ENCODE assay signal across 33 cellular contexts in genomic region chr20:20768202-20768815, GRCh38.
"Had no signal": no experiment of that assay in that cellular context is flagged by ENCODE, and none has a peak within 500 bp of the region (broad histone marks: within the 10 kb centered on the region; RNA-seq: fewer than 3 reads in every experiment).

No MANE protein-coding gene starts in this region.

- H3K27ac ChIP-seq: body of pancreas, brain microvascular endothelial cell, breast epithelium, WERI-Rb-1 had no signal

- DNase-seq: activated CD4-positive, alpha-beta memory T cell treated with anti-CD3 and anti-CD28 coated beads, Interleukin-2, amount 10 ng/mL, durations not matched to agents 7 days and 5 days; activated CD4-positive, alpha-beta T cell treated with anti-CD3 and anti-CD28 coated beads for 1 hour; activated CD4-positive, alpha-beta T cell treated with anti-CD3 and anti-CD28 coated beads for 36 hours; activated CD4-positive, alpha-beta T cell treated with anti-CD3 and anti-CD28 coated beads for 48 hours; activated CD4-positive, alpha-beta T cell treated with anti-CD3 and anti-CD28 coated beads, Interleukin-2, amount 10 ng/mL, durations not matched to agents 7 days and 5 days; activated CD4-positive, alpha-beta T cell treated with anti-CD3 and anti-CD28 coated beads, Interleukin-2, amount 50 U/mL, for 48 hours; activated CD4-positive, CD25-positive, alpha-beta regulatory T cell; activated CD8-positive, alpha-beta memory T cell treated with anti-CD3 and anti-CD28 coated beads for 24 hours; activated CD8-positive, alpha-beta memory T cell treated with anti-CD3 and anti-CD28 coated beads, Interleukin-2, amount 10 ng/mL, durations not matched to agents 7 days and 5 days; activated CD8-positive, alpha-beta memory T cell treated with anti-CD3 and anti-CD28 coated beads, Interleukin-2, amount 50 U/mL, for 48 hours; activated CD8-positive, alpha-beta T cell treated with anti-CD3 and anti-CD28 coated beads, Interleukin-2, amount 10 ng/mL, durations not matched to agents 7 days and 5 days; activated effector memory CD4-positive, alpha-beta T cell treated with Interleukin-2 at 50 U/mL for 16 hours; activated gamma-delta T cell; activated naive CD4-positive, alpha-beta T cell treated with anti-CD3 and anti-CD28 coated beads, Interleukin-2, amount 10 ng/mL, durations not matched to agents 7 days and 5 days; activated naive CD4-positive, alpha-beta T cell treated with Interleukin-2 at 50 U/mL for 16 hours; activated naive CD8-positive, alpha-beta T cell treated with anti-CD3 and anti-CD28 coated beads, Interleukin-2, amount 10 ng/mL, durations not matched to agents 7 days and 5 days; activated naive CD8-positive, alpha-beta T cell treated with anti-CD3 and anti-CD28 coated beads, Interleukin-2, amount 50 U/mL, for 24 hours; activated T-cell treated with anti-CD3 and anti-CD28 coated beads, Interleukin-2, amount 50 U/mL, for 24 hours; activated T-cell treated with anti-CD3 and anti-CD28 coated beads, Interleukin-2, amount 50 U/mL, for 48 hours; amygdala; anterior cingulate cortex; body of pancreas; brain microvascular endothelial cell; central memory CD4-positive, alpha-beta T cell; T-helper 1 cell; T-helper 2 cell; T-helper 9 cell; WERI-Rb-1 had no signal

- H3K36me3 ChIP-seq: brain microvascular endothelial cell, breast epithelium, WERI-Rb-1 had no signal

- FAIRE-seq: astrocyte, TTC549 had no signal

- ATAC-seq: activated CD4-positive, alpha-beta T cell treated with anti-CD3 and anti-CD28 coated beads for 36 hours; activated CD4-positive, CD25-positive, alpha-beta regulatory T cell treated with anti-CD3 and anti-CD28 coated beads, Interleukin-2, amount 50 U/mL, for 24 hours; activated CD8-positive, alpha-beta memory T cell treated with anti-CD3 and anti-CD28 coated beads, Interleukin-2, amount 10 ng/mL, durations not matched to agents 7 days and 5 days; activated CD8-positive, alpha-beta T cell treated with anti-CD3 and anti-CD28 coated beads, Interleukin-2, amount 10 ng/mL, durations not matched to agents 7 days and 5 days; activated naive CD8-positive, alpha-beta T cell treated with anti-CD3 and anti-CD28 coated beads, Interleukin-2, amount 50 U/mL, for 24 hours; body of pancreas; WTC11 had no signal

- H3K4me3 ChIP-seq: body of pancreas, breast epithelium had no signal

- H3K27me3 ChIP-seq: body of pancreas, brain microvascular endothelial cell, breast epithelium had no signal

- H3K4me1 ChIP-seq: body of pancreas, breast epithelium had no signal

- H3K9me3 ChIP-seq: body of pancreas had no signal
